ENCODE assay signal across 8 cellular contexts in the genomic region with DNA sequence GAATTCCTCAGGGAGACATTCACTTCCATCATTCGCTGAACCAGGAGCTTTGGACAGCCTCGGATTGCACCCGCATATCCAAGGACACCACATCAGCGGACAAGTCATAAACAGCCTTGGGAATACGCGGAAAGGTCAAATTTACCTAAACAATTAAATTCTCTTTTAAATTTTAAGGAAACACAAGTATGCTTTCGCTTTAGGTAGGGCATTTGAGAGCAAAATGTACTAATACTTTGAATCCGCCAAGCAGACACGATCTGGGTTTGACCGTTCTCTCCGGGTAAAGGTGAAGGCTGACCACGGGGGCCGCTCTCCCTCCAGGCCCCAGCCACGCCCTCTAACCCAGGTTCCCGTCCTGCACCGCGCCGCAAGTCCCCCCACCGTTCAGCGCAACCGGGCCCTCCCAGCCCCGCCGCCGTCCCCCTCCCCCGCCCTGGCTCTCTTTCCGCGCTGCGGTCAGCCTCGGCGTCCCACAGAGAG. TPM values are rescaled to one million over a fixed set of nuclear protein-coding genes. Genes with fewer than 3 reads are reported as not detected.
DNase-seq lines count a peak whose midpoint lies in the region; ATAC-seq and TF ChIP-seq lines count a peak whose summit lies in the region.

No MANE protein-coding gene starts in this region.

- peak; percentile 73 for ATAC-seq in GM19023 (IDR thresholded peaks at IDR 0.05; ENCODE audit: unreplicated experiment)
- ATAC-seq in HG03159 (IDR thresholded peaks at IDR 0.05; ENCODE audit: unreplicated experiment), result peak; percentile 67
- ATAC-seq in lung (ENCODE audit: insufficient read depth, low FRiP score), result peak; percentile 86

- H3K4me1 ChIP-seq in BE2C, result no peaks in the 10 kb centered on the region
- peaks cover 5 to 7% of the 10 kb centered on the region in 2 donors for H3K4me1 ChIP-seq in lung (ENCODE audit: control insufficient read depth in 2 of 2, insufficient read depth in 2 of 2, low read length in 2 of 2)

- H3K36me3 ChIP-seq in BE2C, result no peaks in the 10 kb centered on the region
- H3K36me3 ChIP-seq in lung (ENCODE audit: control insufficient read depth in 2 of 2, insufficient read depth in 2 of 2, low read length in 2 of 2), result no peaks in the 10 kb centered on the region

- H3K9me3 ChIP-seq in BE2C, result no peaks in the 10 kb centered on the region
- H3K9me3 ChIP-seq in lung (ENCODE audit: control insufficient read depth in 2 of 2, insufficient read depth in 1 of 2, low read length in 1 of 2), result no peaks in the 10 kb centered on the region

- WGBS in lung, 2 donors, result 4% methylated on average over 28 to 30 of the region's 30 CpGs

- DNase-seq in BE2C (peak; percentile 71), NCI-H345 treated with DMSO at 0.1 percent for 48 hours (lab: John Stamatoyannopoulos, UW; ENCODE audit: unreplicated experiment) (peak; percentile 78), lung (ENCODE audit: low spot score) (peak; percentile 84)
- DNase-seq in activated CD4-positive, alpha-beta T cell treated with anti-CD3 and anti-CD28 coated beads for 4 hours, result peak; percentile 58 to 65
- DNase-seq in effector CD4-positive, alpha-beta T cell, result peak; percentile 46
- DNase-seq in stimulated activated CD8-positive, alpha-beta memory T cell treated with anti-CD3 and anti-CD28 coated beads, Interleukin-12 subunit alpha, Interleukin-12 subunit beta, amount 100 ng/mL, for 1 hour (ENCODE audit: low read depth), result peak; percentile 40

- no peaks in the 10 kb centered on the region for H3K27me3 ChIP-seq in BE2C
- H3K27me3 ChIP-seq in lung (ENCODE audit: control insufficient read depth, insufficient read depth), result no peaks in the 10 kb centered on the region

- H3K27ac ChIP-seq in lung (ENCODE audit: low read depth in 1 of 2, low read length in 1 of 2), result peak overlapping the region; percentile 97 to 98

- TF ChIP-seq CTCF in BE2C (IDR thresholded peaks at IDR 0.05; ENCODE audit: low read depth, low read length) (no peak), lung (IDR thresholded peaks at IDR 0.05; ENCODE audit: control extremely low read depth, extremely low read depth) (no peak)

- H3K4me3 ChIP-seq in BE2C (ENCODE audit: low read depth, low read length), result peak overlapping the region; percentile 77
- peak overlapping the region; percentile 91 for H3K4me3 ChIP-seq in lung

RNA-seq across cellular contexts. Expression of a gene that starts 0.5 kb away (rescaled TPM):
- 17.3 TPM for polyA plus RNA-seq in BE2C (2012; ENCODE audit: insufficient read depth, insufficient read length, low read depth)
- total RNA-seq in lung, result 10 to 100 TPM; 36.4 to 71.5 TPM
- 10 to 100 TPM; 14.9 to 26.4 TPM for polyA plus RNA-seq in lung

Comparison
In these comparisons a context has a peak if more than half of its experiments do, and no peak if none do; other contexts are left out.
1. Peak in every context shown above with its lines: DNase-seq, ATAC-seq, H3K4me3 ChIP-seq and H3K27ac ChIP-seq.